In genomic region chr2:67650292-67651133, GRCh38 we compare ENCODE assay signal across 8 cellular contexts.
DNase-seq lines count a peak whose midpoint lies in the region; ATAC-seq and TF ChIP-seq lines count a peak whose summit lies in the region.

No MANE protein-coding gene starts in this region.

- H3K27ac ChIP-seq in body of pancreas (peak overlapping the region in 3 of 4 donors; percentile 44 to 76 (median 72)), iPS DF 6.9 (ENCODE audit: low read length) (no peak overlapping the region)

- TF ChIP-seq CTCF in body of pancreas (IDR thresholded peaks at IDR 0.05) = peak; percentile 34 to 82 (median 72)

- ATAC-seq in body of pancreas = peak; percentile 94
- no peak for ATAC-seq in GM21576 (IDR thresholded peaks at IDR 0.05; ENCODE audit: unreplicated experiment)

- DNase-seq in activated T-cell treated with anti-CD3 and anti-CD28 coated beads for 48 hours (ENCODE audit: low read depth) (peak; percentile 3), NCI-H460 (ENCODE audit: extremely low read depth, low read depth) (peak; percentile 6), body of pancreas (peak; percentile 80 to 88 (median 84)), iPS DF 6.9 (ENCODE audit: low read depth, low spot score) (peak; percentile 60), skeletal muscle cell (ENCODE audit: low read depth) (peak; percentile 93), OCI-M2 (lab: John Stamatoyannopoulos, UW; ENCODE audit: unreplicated experiment) (no peak)
- DNase-seq in activated T-cell treated with anti-CD3 and anti-CD28 coated beads, Interleukin-2, amount 50 U/mL, for 1 hour = no peak

- H3K9me3 ChIP-seq in body of pancreas = peaks cover 0 to 5% (median 0%) of the 10 kb centered on the region in 3 donors
- H3K9me3 ChIP-seq in iPS DF 6.9 (ENCODE audit: control insufficient read depth, insufficient read depth, low read length) = no peaks in the 10 kb centered on the region; the same call in 1 of the 2 replicates

- TF ChIP-seq POLR2A in body of pancreas (IDR thresholded peaks at IDR 0.05) = peak in 1 of 3 donors; percentile 10

- H3K4me3 ChIP-seq in body of pancreas (no peak overlapping the region), iPS DF 6.9 (ENCODE audit: low read length) (no peak overlapping the region), skeletal muscle cell (ENCODE audit: low read depth, low read length) (no peak overlapping the region)

- no peaks in the 10 kb centered on the region for H3K36me3 ChIP-seq in body of pancreas (replicated peaks in 1 of 2; ENCODE audit: insufficient read depth in 1 of 2, low read depth in 2 of 2)
- H3K36me3 ChIP-seq in iPS DF 6.9 (ENCODE audit: control insufficient read depth, insufficient read depth, low read length) = peaks cover 3% of the 10 kb centered on the region; the same call in 1 of the 2 replicates

- 21 to 27% methylated on average over 8 of the region's 8 CpGs for WGBS in body of pancreas, 2 donors
- WGBS in iPS DF 6.9 (ENCODE audit: insufficient coverage, insufficient read length) = 100% methylated on average over 1 of the region's 8 CpGs

- no peaks in the 10 kb centered on the region for H3K27me3 ChIP-seq in body of pancreas
- H3K27me3 ChIP-seq in iPS DF 6.9 (ENCODE audit: control insufficient read depth, insufficient read depth, low read length) = no peaks in the 10 kb centered on the region

- H3K4me1 ChIP-seq in body of pancreas (peaks cover 27% of the 10 kb centered on the region), iPS DF 6.9 (ENCODE audit: control insufficient read depth, insufficient read depth, low read length) (0 out of 2 replicates have a peak, but pooled peaks cover 2% of the 10 kb centered on the region)

- intact Hi-C loops in body of pancreas (cut with DNase I) = no loop called here

Comparison
In these comparisons a context has a peak if more than half of its experiments do, and no peak if none do; other contexts are left out.
1. DNase-seq: peak in activated T-cell treated with anti-CD3 and anti-CD28 coated beads for 48 hours (single experiment), NCI-H460 (single experiment), body of pancreas (4 of 4), iPS DF 6.9 (single experiment) and skeletal muscle cell (single experiment); none in activated T-cell treated with anti-CD3 and anti-CD28 coated beads, Interleukin-2, amount 50 U/mL, for 1 hour (single experiment) and OCI-M2 (single experiment).